ENCODE assay signal across 9 cellular contexts in genomic region chr1:39106949-39107740, GRCh38.
DNase-seq lines count a peak whose midpoint lies in the region; TF ChIP-seq lines count a peak whose summit lies in the region.
"Had no signal": no experiment of that assay in that cellular context is flagged by ENCODE, and none has a peak within 500 bp of the region (broad histone marks: within the 10 kb centered on the region; RNA-seq: fewer than 3 reads in every experiment).

No MANE protein-coding gene starts in this region.

- TF ChIP-seq CTCF in GM12875 (IDR thresholded peaks at IDR 0.05; ENCODE audit: borderline replicate concordance, insufficient read depth, low read depth, low read length) = no peak
- no peak for TF ChIP-seq CTCF in WI38 (IDR thresholded peaks at IDR 0.05; ENCODE audit: low read depth, low read length)

- intact Hi-C loops in head of caudate nucleus (cut with DNase I) = loop anchor here (5.0 kb wide), 1 partner anchor 145 kb away; no protein-coding TSS in a partner anchor

- peak overlapping the region; percentile 84 for H3K4me3 ChIP-seq in GM12875 (ENCODE audit: low read depth, low read length)
- H3K4me3 ChIP-seq in WI38 (ENCODE audit: low read depth, low read length) = peak overlapping the region; percentile 91
- peak overlapping the region; percentile 80 for H3K4me3 ChIP-seq in skeletal muscle cell (ENCODE audit: low read depth, low read length)

- DNase-seq in hepatic stellate cell (ENCODE audit: low spot score) = peak; percentile 34
- DNase-seq in skeletal muscle cell (ENCODE audit: low read depth) = no peak
- no peak for DNase-seq in NCI-H1092 (lab: John Stamatoyannopoulos, UW)
- no peak for DNase-seq in SW 1271 (lab: John Stamatoyannopoulos, UW)
- DNase-seq in head of caudate nucleus = no peak
- no peak for DNase-seq in HK-2 (ENCODE audit: unreplicated experiment)
- DNase-seq: activated T-cell treated with anti-CD3 and anti-CD28 coated beads, Interleukin-2, amount 50 U/mL, for 24 hours had no signal
